Comparison of ENCODE assay signal across 9 cellular contexts in genomic region chr14:22692194-22692593, GRCh38. TPM values are rescaled to one million over a fixed set of nuclear protein-coding genes. Genes with fewer than 3 reads are reported as not detected.
"Had no signal": no experiment of that assay in that cellular context is flagged by ENCODE, and none has a peak within 500 bp of the region (broad histone marks: within the 10 kb centered on the region; RNA-seq: fewer than 3 reads in every experiment).

No MANE protein-coding gene starts in this region.

- FAIRE-seq: G401.6, GM12878, GM12891, GM12892, GM18507, GM19239 had no signal

- ATAC-seq: GM12878 had no signal

- H3K4me3 ChIP-seq: GM12878 had no signal

- DNase-seq: GDM1, GF-D8 had no signal

RNA-seq across cellular contexts. Expression of gene OR6J1, which starts 48.0 kb away (rescaled TPM):
- total RNA-seq: G401, GM12878 had no signal
- polyA plus RNA-seq: GM12878 had no signal
